23 cellular contexts compared by ENCODE assay signal in genomic region chr1:150056407-150056806, GRCh38.
"Had no signal": no experiment of that assay in that cellular context is flagged by ENCODE, and none has a peak within 500 bp of the region (broad histone marks: within the 10 kb centered on the region; RNA-seq: fewer than 3 reads in every experiment).

No MANE protein-coding gene starts in this region.

- H3K4me3 ChIP-seq: breast epithelium, MG63, PC-9, SJCRH30 had no signal

- DNase-seq: activated B cell treated with CpG ODN at 0.5 μM for 24 hours; activated CD4-positive, alpha-beta T cell treated with anti-CD3 and anti-CD28 coated beads for 1 hour; activated CD4-positive, alpha-beta T cell treated with anti-CD3 and anti-CD28 coated beads, Interleukin-2, amount 10 ng/mL, durations not matched to agents 24 days and 14 days; activated CD4-positive, alpha-beta T cell treated with anti-CD3 and anti-CD28 coated beads, Interleukin-2, amount 50 U/mL, for 48 hours; activated CD8-positive, alpha-beta memory T cell treated with anti-CD3 and anti-CD28 coated beads, Interleukin-2, amount 10 ng/mL, durations not matched to agents 7 days and 5 days; activated effector memory CD4-positive, alpha-beta T cell treated with Interleukin-2 at 50 U/mL for 16 hours; activated naive CD4-positive, alpha-beta T cell; activated T-cell treated with anti-CD3 and anti-CD28 coated beads, Interleukin-2, amount 50 U/mL, for 24 hours; aorta; MG63; NCI-H1092 treated with DMSO at 0.1 percent for 48 hours; NCI-H1417 treated with DMSO at 0.1 percent for 48 hours; NCI-H1694; NCI-H2029 treated with DMSO at 0.1 percent for 48 hours; NCI-H510A treated with DMSO at 0.1 percent for 48 hours; NCI-H69; NK-92 treated with Interleukin-12 subunit alpha and Interleukin-12 subunit beta, amount 100 ng/mL, for 24 hours; PC-9; SJCRH30; SK-N-SH; T-helper 17 cell; T-helper 9 cell had no signal

- H3K4me1 ChIP-seq: breast epithelium, SJCRH30 had no signal

- H3K27ac ChIP-seq: breast epithelium, PC-9, SJCRH30 had no signal

- H3K36me3 ChIP-seq: breast epithelium, MG63, SJCRH30 had no signal

- H3K9me3 ChIP-seq: breast epithelium, MG63, SJCRH30, SK-N-SH had no signal

- H3K27me3 ChIP-seq: breast epithelium, MG63, SJCRH30 had no signal

- ATAC-seq: activated CD8-positive, alpha-beta memory T cell treated with anti-CD3 and anti-CD28 coated beads, Interleukin-2, amount 10 ng/mL, durations not matched to agents 7 days and 5 days; T-helper 17 cell had no signal
